ENCODE assay signal across 16 cellular contexts in genomic region chr6:70593118-70593486, GRCh38. TPM values are rescaled to one million over a fixed set of nuclear protein-coding genes. Genes with fewer than 3 reads are reported as not detected.
DNase-seq lines count a peak whose midpoint lies in the region; TF ChIP-seq lines count a peak whose summit lies in the region.
"Had no signal": no experiment of that assay in that cellular context is flagged by ENCODE, and none has a peak within 500 bp of the region (broad histone marks: within the 10 kb centered on the region; RNA-seq: fewer than 3 reads in every experiment).

No MANE protein-coding gene starts in this region.

- H2BK15ac ChIP-seq in mesenchymal stem cell (ENCODE audit: low read depth, poor library complexity, severe bottlenecking): no peak overlapping the region

- H3K79me1 ChIP-seq in mesenchymal stem cell (replicated peaks; ENCODE audit: low read length, poor library complexity, severe bottlenecking): no peaks in the 10 kb centered on the region
- H3K79me1 ChIP-seq in trophoblast cell (ENCODE audit: low read length): no peaks in the 10 kb centered on the region

- no peak overlapping the region for H3K27ac ChIP-seq in endodermal cell (ENCODE audit: low read depth, low read length)
- no peak overlapping the region for H3K27ac ChIP-seq in mesenchymal stem cell (ENCODE audit: low read length, poor library complexity, severe bottlenecking)
- H3K27ac ChIP-seq in trophoblast cell (ENCODE audit: low read depth, low read length): no peak overlapping the region
- H3K27ac ChIP-seq in OCI-LY7 (ENCODE audit: low read depth, low read length, poor library complexity, severe bottlenecking): no peak overlapping the region
- H3K27ac ChIP-seq: GM23248 had no signal

- no peak overlapping the region for H3K27ac Mint-ChIP-seq in endodermal cell
- H3K27ac Mint-ChIP-seq: CD4-positive, alpha-beta memory T cell had no signal

- H3K4me1 Mint-ChIP-seq in endodermal cell: peaks cover 7% of the 10 kb centered on the region

- H3K4ac ChIP-seq in mesenchymal stem cell (ENCODE audit: low read depth in 1 of 2, low read length in 2 of 2): no peak overlapping the region
- H3K4ac ChIP-seq in trophoblast cell (ENCODE audit: low read depth, low read length): no peak overlapping the region

- H3K4me3 Mint-ChIP-seq in endodermal cell: no peak overlapping the region
- H3K4me3 Mint-ChIP-seq: CD4-positive, alpha-beta memory T cell had no signal

- H3K4me2 ChIP-seq in mesenchymal stem cell (ENCODE audit: low read length, poor library complexity, severe bottlenecking) (no peak overlapping the region), trophoblast cell (ENCODE audit: low read length) (no peak overlapping the region), OCI-LY7 (ENCODE audit: low read length) (no peak overlapping the region)

- H3K36me3 ChIP-seq in endodermal cell (ENCODE audit: control insufficient read depth, insufficient read depth, low read length) (peaks cover 29% of the 10 kb centered on the region), mesenchymal stem cell (ENCODE audit: control insufficient read depth in 1 of 2, insufficient read depth in 2 of 2, low read depth in 1 of 2, low read length in 2 of 2) (peaks cover 6 to 17% of the 10 kb centered on the region in 2 experiments), trophoblast cell (ENCODE audit: control insufficient read depth in 1 of 2, insufficient read depth in 2 of 2, low read length in 2 of 2) (peaks cover 0 to 3% of the 10 kb centered on the region in 2 experiments), OCI-LY7 (ENCODE audit: insufficient read depth, low read length) (no peaks in the 10 kb centered on the region)

- peak overlapping the region; percentile 56 for H3K4me3 ChIP-seq in endodermal cell (ENCODE audit: low read length)
- no peak overlapping the region for H3K4me3 ChIP-seq in mesenchymal stem cell (ENCODE audit: insufficient read depth in 1 of 2, low read depth in 1 of 2, low read length in 2 of 2)
- H3K4me3 ChIP-seq in trophoblast cell (ENCODE audit: low read depth, low read length): no peak overlapping the region
- H3K4me3 ChIP-seq in OCI-LY7 (ENCODE audit: low read depth, low read length, poor library complexity, severe bottlenecking): no peak overlapping the region
- H3K4me3 ChIP-seq: GM23248 had no signal

- POLR2A ChIA-PET in OCI-LY7 (lab: Charles Lee): no interaction called here

- BruUV-seq in OCI-LY7 (replicated peaks; lab: Mats Ljungman, UMichigan): no TSS peak

- no peak for TF ChIP-seq CTCF in endodermal cell (conservative IDR thresholded peaks at IDR 0.05)
- TF ChIP-seq CTCF in GM10266 (IDR thresholded peaks at IDR 0.05; ENCODE audit: control insufficient read depth, insufficient read depth, low read depth, missing control alignments): no peak
- TF ChIP-seq CTCF in OCI-LY7 (conservative IDR thresholded peaks at IDR 0.05; ENCODE audit: low read length): no peak

- H3K14ac ChIP-seq in mesenchymal stem cell (ENCODE audit: low read length in 2 of 2) (no peak overlapping the region), trophoblast cell (ENCODE audit: low read length) (no peak overlapping the region)

- no peak overlapping the region for H2BK5ac ChIP-seq in mesenchymal stem cell (ENCODE audit: low read depth, low read length, poor library complexity, severe bottlenecking)
- H2BK5ac ChIP-seq in trophoblast cell (ENCODE audit: low read depth, low read length, poor library complexity): no peak overlapping the region

- peaks cover 21% of the 10 kb centered on the region for H3K9me3 Mint-ChIP-seq in endodermal cell

- intact Hi-C loops in OCI-LY7 (cut with micrococcal nuclease; ENCODE audit: unreplicated experiment): no loop called here

- H3K9me2 ChIP-seq in OCI-LY7 (ENCODE audit: insufficient read depth, low read length): no peaks in the 10 kb centered on the region

- H3K18ac ChIP-seq in mesenchymal stem cell (ENCODE audit: low read depth in 1 of 2, low read length in 2 of 2) (no peak overlapping the region), trophoblast cell (ENCODE audit: low read length) (no peak overlapping the region)

- H3K9ac ChIP-seq in endodermal cell (ENCODE audit: extremely low read depth, low read length, poor library complexity, severe bottlenecking) (no peak overlapping the region), mesenchymal stem cell (ENCODE audit: low read length) (no peak overlapping the region), trophoblast cell (ENCODE audit: low read length) (peak overlapping the region; percentile 28)
- H3K9ac ChIP-seq: GM23248 had no signal

- no peaks in the 10 kb centered on the region for H3K27me3 ChIP-seq in endodermal cell (ENCODE audit: control insufficient read depth, insufficient read depth, low read length, poor library complexity, severe bottlenecking)
- no peaks in the 10 kb centered on the region for H3K27me3 ChIP-seq in mesenchymal stem cell (ENCODE audit: control insufficient read depth in 1 of 2, insufficient read depth in 1 of 2, low read length in 2 of 2)
- H3K27me3 ChIP-seq in trophoblast cell (ENCODE audit: insufficient read depth, low read length): no peaks in the 10 kb centered on the region

- no peak overlapping the region for H2BK120ac ChIP-seq in mesenchymal stem cell (ENCODE audit: low read depth, low read length)
- no peak overlapping the region for H2BK120ac ChIP-seq in trophoblast cell (ENCODE audit: insufficient read depth, low read length, poor library complexity)

- H4K20me1 ChIP-seq in OCI-LY7 (ENCODE audit: insufficient read depth, low read length): no peaks in the 10 kb centered on the region

- H3K4me1 ChIP-seq in endodermal cell (ENCODE audit: control insufficient read depth, insufficient read depth, low read length): peaks cover 3% of the 10 kb centered on the region
- H3K4me1 ChIP-seq in mesenchymal stem cell (ENCODE audit: control insufficient read depth, insufficient read depth, low read depth, low read length): no peaks in the 10 kb centered on the region
- H3K4me1 ChIP-seq in trophoblast cell (ENCODE audit: control insufficient read depth in 1 of 2, insufficient read depth in 2 of 2, low read length in 2 of 2): no peaks in the 10 kb centered on the region
- no peaks in the 10 kb centered on the region for H3K4me1 ChIP-seq in OCI-LY7 (ENCODE audit: insufficient read depth, low read length, poor library complexity, severe bottlenecking)

- no peak overlapping the region for H3K23ac ChIP-seq in mesenchymal stem cell (ENCODE audit: low read length in 2 of 2)
- H3K23ac ChIP-seq in trophoblast cell (ENCODE audit: low read length): no peak overlapping the region

- H4K91ac ChIP-seq in mesenchymal stem cell (ENCODE audit: low read length) (peak overlapping the region; percentile 43), trophoblast cell (ENCODE audit: low read depth, low read length) (no peak overlapping the region)

- CTCF ChIA-PET in OCI-LY7 (lab: Charles Lee; ENCODE audit: unreplicated experiment): no interaction called here

- H2AK5ac ChIP-seq in mesenchymal stem cell (ENCODE audit: low read length, severe bottlenecking) (no peak overlapping the region), trophoblast cell (ENCODE audit: low read length) (no peak overlapping the region)

- no peak overlapping the region for H4K12ac ChIP-seq in trophoblast cell (ENCODE audit: low read depth, low read length)

- 89 to 95% methylated on average over 3 of the region's 3 CpGs for WGBS in endodermal cell (ENCODE audit: insufficient coverage in 1 of 2, insufficient read length in 1 of 2), 2 experiments
- 89% methylated on average over 3 of the region's 3 CpGs for WGBS in mesenchymal stem cell
- WGBS in trophoblast cell (ENCODE audit: extremely low coverage, insufficient coverage, insufficient read length): no CpG with 5 or more reads among the region's 3 CpGs

- DNase-seq in endodermal cell (no peak), mesenchymal stem cell (no peak), trophoblast cell (no peak), GM10266 (ENCODE audit: extremely low spot score) (no peak), NCI-H187 treated with DMSO at 0.1 percent for 48 hours (lab: John Stamatoyannopoulos, UW) (no peak), OCI-LY7 (ENCODE audit: low spot score) (no peak)
- DNase-seq: C1 segment of cervical spinal cord; Calu3; CD4-positive, alpha-beta memory T cell; COR-L47; DMS53; DMS79 treated with DMSO at 0.1 percent for 48 hours; GF-D8; GM23248; H7; HCEC 1CT had no signal

- H2BK12ac ChIP-seq in mesenchymal stem cell (ENCODE audit: low read length in 2 of 2): no peak overlapping the region
- H2BK12ac ChIP-seq in trophoblast cell (ENCODE audit: low read length): no peak overlapping the region

- no peak overlapping the region for H2AFZ ChIP-seq in mesenchymal stem cell (ENCODE audit: low read depth, low read length)
- H2AFZ ChIP-seq in trophoblast cell (ENCODE audit: insufficient read depth, low read length, poor library complexity): no peak overlapping the region
- no peak overlapping the region for H2AFZ ChIP-seq in OCI-LY7 (ENCODE audit: low read length)
- H2AFZ ChIP-seq: GM23248 had no signal

- H3K27me3 Mint-ChIP-seq in endodermal cell (ENCODE audit: insufficient read depth): no peaks in the 10 kb centered on the region
- H3K27me3 Mint-ChIP-seq: CD4-positive, alpha-beta memory T cell had no signal

- H3K9me3 ChIP-seq in endodermal cell (ENCODE audit: control insufficient read depth, low read length) (peaks cover 39% of the 10 kb centered on the region), mesenchymal stem cell (ENCODE audit: control insufficient read depth, low read length) (no peaks in the 10 kb centered on the region), trophoblast cell (ENCODE audit: insufficient read depth, low read depth, low read length) (peaks cover 4% of the 10 kb centered on the region), OCI-LY7 (ENCODE audit: low read length) (no peaks in the 10 kb centered on the region)

- H3K36me3 Mint-ChIP-seq in endodermal cell (ENCODE audit: low read depth): peaks cover 30% of the 10 kb centered on the region

- H4K8ac ChIP-seq in mesenchymal stem cell (ENCODE audit: low read length) (peak overlapping the region; percentile 55), trophoblast cell (ENCODE audit: low read depth, low read length) (no peak overlapping the region)

- H3K79me2 ChIP-seq in trophoblast cell (ENCODE audit: control insufficient read depth, insufficient read depth, low read length, poor library complexity): no peaks in the 10 kb centered on the region
- no peaks in the 10 kb centered on the region for H3K79me2 ChIP-seq in OCI-LY7 (ENCODE audit: insufficient read depth, low read depth, low read length)

RNA-seq across cellular contexts. Expression of gene SDHAF4, which starts 26.4 kb away (rescaled TPM):
- 10 to 100 TPM; 23.5 to 47.4 TPM for total RNA-seq in endodermal cell
- 29.4 TPM for polyA plus RNA-seq in endodermal cell (2013, experiment 1 of 2)
- polyA plus RNA-seq in endodermal cell (2013, experiment 2 of 2): 30.1 TPM
- 7.3 TPM for polyA plus RNA-seq in mesenchymal stem cell (2013, experiment 1 of 2)
- polyA plus RNA-seq in mesenchymal stem cell (2013, experiment 2 of 2): 10.5 TPM
- 15.2 and 16.5 TPM in 2 replicates for polyA plus RNA-seq in trophoblast cell (2013)
- 9.6 and 10.4 TPM in 2 replicates for total RNA-seq in OCI-LY7 (2014; rRNA removed; shearing (Covaris generic))
- total RNA-seq in OCI-LY7 (2022): 15.4 and 19.3 TPM in 2 replicates
